ENCODE assay signal across 11 cellular contexts in the genomic region with DNA sequence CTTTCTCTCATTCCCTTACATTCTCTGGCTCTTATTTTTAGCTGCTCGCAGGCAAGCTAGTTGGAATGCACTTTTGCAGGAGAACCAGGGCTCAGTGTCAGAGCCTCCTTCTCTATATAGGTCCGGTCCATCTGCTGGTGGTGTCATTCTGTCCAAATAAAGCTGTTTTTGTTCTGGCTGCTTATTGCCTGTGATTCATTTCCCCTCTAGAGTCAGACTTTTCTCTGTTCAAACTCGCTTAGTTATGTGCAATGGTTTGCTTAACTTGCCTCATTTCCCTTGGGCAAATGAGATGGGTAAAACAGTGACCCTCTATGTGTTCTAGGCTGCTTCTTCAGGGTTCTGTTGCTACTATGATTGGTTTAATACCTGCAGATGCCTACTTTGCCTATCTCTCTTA. TPM values are rescaled to one million over a fixed set of nuclear protein-coding genes. Genes with fewer than 3 reads are reported as not detected.
A peak's percentile ranks its signal among the peaks of the same experiment; 100 is the strongest.
DNase-seq lines count a peak whose midpoint lies in the region; ATAC-seq and TF ChIP-seq lines count a peak whose summit lies in the region.
"Had no signal": no experiment of that assay in that cellular context is flagged by ENCODE, and none has a peak within 500 bp of the region (broad histone marks: within the 10 kb centered on the region; RNA-seq: fewer than 3 reads in every experiment).

No MANE protein-coding gene starts in this region.

- H3K4me1 Mint-ChIP-seq in IgD-negative memory B cell (peaks cover 21 to 24% (median 21%) of the 10 kb centered on the region in 3 donors), brain (peaks cover 50% of the 10 kb centered on the region)

- H3K4me3 ChIP-seq in mesodermal cell (ENCODE audit: extremely low read depth, insufficient read depth, low read length, poor library complexity, severe bottlenecking) (no peak overlapping the region), adrenal gland (no peak overlapping the region)

- 88 to 100% methylated on average over 1 to 2 of the region's 3 CpGs for WGBS in mesodermal cell (ENCODE audit: insufficient coverage in 2 of 2), 2 experiments
- WGBS in adrenal gland, 4 donors = 45 to 60% (median 54%) methylated on average over 3 of the region's 3 CpGs

- intact Hi-C loops in adrenal gland (cut with DNase I) = no loop called here

- H3K27ac ChIP-seq in mesodermal cell (ENCODE audit: low read depth, low read length, severe bottlenecking) (peak overlapping the region; percentile 1), adrenal gland (no peak overlapping the region)
- H3K27ac ChIP-seq: KMS-11 had no signal

- DNase-seq in AG20443 (ENCODE audit: low spot score) = peak; percentile 58
- no peak for DNase-seq in NCI-H748 (lab: John Stamatoyannopoulos, UW; ENCODE audit: unreplicated experiment)
- no peak for DNase-seq in adrenal gland
- no peak for DNase-seq in GDM1 (lab: John Stamatoyannopoulos, UW)
- DNase-seq: activated gamma-delta T cell had no signal

- H3K9me3 Mint-ChIP-seq in IgD-negative memory B cell (no peaks in the 10 kb centered on the region), brain (peaks cover 0 to 2% (median 0%) of the 10 kb centered on the region in 5 experiments)
- H3K9me3 Mint-ChIP-seq: endodermal cell had no signal

- peaks cover 17% of the 10 kb centered on the region for H3K4me1 ChIP-seq in mesodermal cell (ENCODE audit: control insufficient read depth, insufficient read depth, low read length, poor library complexity, severe bottlenecking)
- H3K4me1 ChIP-seq in adrenal gland (replicated peaks in 1 of 2) = peaks cover 8 to 14% of the 10 kb centered on the region in 2 donors

- peaks cover 1% of the 10 kb centered on the region for H3K27me3 Mint-ChIP-seq in IgD-negative memory B cell
- H3K27me3 Mint-ChIP-seq in brain = peaks cover 5% of the 10 kb centered on the region

- TF ChIP-seq CTCF in brain (conservative IDR thresholded peaks at IDR 0.05) (no peak), adrenal gland (IDR thresholded peaks at IDR 0.05) (no peak)

- ATAC-seq in HG02981 (IDR thresholded peaks at IDR 0.05; ENCODE audit: unreplicated experiment) = no peak

- H3K36me3 Mint-ChIP-seq in IgD-negative memory B cell (peaks cover 1% of the 10 kb centered on the region), brain (peaks cover 57% of the 10 kb centered on the region)

- H3K27ac Mint-ChIP-seq in IgD-negative memory B cell (peak overlapping the region in 2 of 3 donors; percentile 30 to 46), brain (peak overlapping the region in 4 of 5 experiments; percentile 68 to 99 (median 84))
- H3K27ac Mint-ChIP-seq: endodermal cell had no signal

- no peaks in the 10 kb centered on the region for H3K27me3 ChIP-seq in adrenal gland

- TF ChIP-seq POLR2A in adrenal gland (IDR thresholded peaks at IDR 0.05) = no peak

- peak overlapping the region in 2 of 4 donors; percentile 65 to 72 for H3K4me3 Mint-ChIP-seq in IgD-negative memory B cell
- H3K4me3 Mint-ChIP-seq in brain = peak overlapping the region; percentile 42 to 95 (median 56)
- H3K4me3 Mint-ChIP-seq: endodermal cell had no signal

- H3K9me3 ChIP-seq in mesodermal cell (ENCODE audit: control insufficient read depth, low read length) = no peaks in the 10 kb centered on the region
- H3K9me3 ChIP-seq in adrenal gland (replicated peaks in 1 of 3) = no peaks in the 10 kb centered on the region

- H3K36me3 ChIP-seq in mesodermal cell (ENCODE audit: control insufficient read depth, insufficient read depth, low read length) = peaks cover 62% of the 10 kb centered on the region
- H3K36me3 ChIP-seq in adrenal gland (replicated peaks in 1 of 2) = peaks cover 0 to 62% of the 10 kb centered on the region in 2 donors

RNA-seq across cellular contexts. Expression of a gene that starts 2.9 kb away (rescaled TPM):
- polyA plus RNA-seq in IgD-negative memory B cell (27.9 TPM), brain (ENCODE audit: insufficient read depth, low read depth, low replicate concordance) (85.1 TPM), adrenal gland (10 to 100 TPM; 22.9 to 65.0 (median 24.0) TPM)
- polyA plus RNA-seq in mesodermal cell (2013, experiment 1 of 2) = 95.4 TPM
- polyA plus RNA-seq in mesodermal cell (2013, experiment 2 of 2) = 93.2 TPM
- 10 to 100 TPM; 25.0 to 64.3 (median 54.6) TPM for total RNA-seq in adrenal gland

RNA-seq across cellular contexts. Expression of a gene that starts 15.8 kb away (rescaled TPM):
- polyA plus RNA-seq in IgD-negative memory B cell = not detected
- polyA plus RNA-seq in brain (ENCODE audit: insufficient read depth, low read depth, low replicate concordance) = 18.3 TPM
- not detected for polyA plus RNA-seq in mesodermal cell (2013, experiment 1 of 2)
- 0.30 TPM for polyA plus RNA-seq in mesodermal cell (2013, experiment 2 of 2)
- 1 to 10 TPM in 7 of 8 donors, under 1 TPM in 1; 0.43 to 8.5 (median 3.5) TPM for total RNA-seq in adrenal gland
- polyA plus RNA-seq in adrenal gland = 10 to 100 TPM in 1 of 3 donors, 1 to 10 TPM in 2; 2.1 to 36.9 (median 2.7) TPM

RNA-seq across cellular contexts. Expression of a gene that starts 24.0 kb away (rescaled TPM):
- 224 TPM for polyA plus RNA-seq in IgD-negative memory B cell
- 59.5 TPM for polyA plus RNA-seq in brain (ENCODE audit: insufficient read depth, low read depth, low replicate concordance)
- 35.8 TPM for polyA plus RNA-seq in mesodermal cell (2013, experiment 1 of 2)
- polyA plus RNA-seq in mesodermal cell (2013, experiment 2 of 2) = 28.5 TPM
- total RNA-seq in adrenal gland = 100 to 1,000 TPM in 4 of 8 donors, 10 to 100 TPM in 4; 61.2 to 150 (median 105) TPM
- 10 to 100 TPM; 78.8 to 98.5 (median 86.3) TPM for polyA plus RNA-seq in adrenal gland

RNA-seq across cellular contexts. Expression of a gene that starts 30.6 kb away (rescaled TPM):
- polyA plus RNA-seq in IgD-negative memory B cell = not detected
- 13.8 TPM for polyA plus RNA-seq in brain (ENCODE audit: insufficient read depth, low read depth, low replicate concordance)
- polyA plus RNA-seq in mesodermal cell (2013, experiment 1 of 2) = 9.8 TPM
- polyA plus RNA-seq in mesodermal cell (2013, experiment 2 of 2) = 8.9 TPM
- 1 to 10 TPM in 2 of 8 donors, under 1 TPM in 5, not detected in 1; 0.65 to 1.2 (median 0.79) TPM for total RNA-seq in adrenal gland
- polyA plus RNA-seq in adrenal gland = 1 to 10 TPM in 1 of 3 donors, under 1 TPM in 2; 0.47 to 1.3 (median 0.71) TPM
